ENCODE assay signal across 18 cellular contexts in the genomic region with DNA sequence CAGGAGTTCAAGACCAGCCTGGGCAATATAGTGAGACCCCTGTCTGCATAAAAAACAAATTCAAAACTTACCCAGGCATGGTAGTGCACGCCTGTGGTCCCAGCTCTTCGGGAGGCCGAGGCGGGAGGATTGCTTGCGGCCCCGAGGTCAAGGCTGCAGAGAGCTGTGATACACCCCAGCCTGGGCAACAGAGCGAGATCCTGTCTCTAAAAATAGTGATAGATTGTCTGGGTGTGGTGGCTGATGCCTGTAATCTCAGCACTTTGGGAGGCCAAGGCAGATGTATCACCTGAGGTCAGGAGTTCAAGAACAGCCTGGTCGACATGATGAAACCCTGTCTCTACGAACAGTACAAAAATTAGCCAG.
"Had no signal": no experiment of that assay in that cellular context is flagged by ENCODE, and none has a peak within 500 bp of the region (broad histone marks: within the 10 kb centered on the region; RNA-seq: fewer than 3 reads in every experiment).

No MANE protein-coding gene starts in this region.

- H3K9me3 ChIP-seq: prostate gland, stomach, testis, upper lobe of right lung had no signal

- H3K27ac Mint-ChIP-seq: activated CD4-positive, alpha-beta T cell treated with anti-CD3 and anti-CD28 coated beads, Interleukin-2, amount 10 ng/mL, durations not matched to agents 24 days and 14 days; activated naive CD8-positive, alpha-beta T cell; memory B cell had no signal

- H3K36me3 Mint-ChIP-seq: activated naive CD8-positive, alpha-beta T cell; memory B cell had no signal

- H3K27me3 ChIP-seq: brain microvascular endothelial cell, stomach, testis, upper lobe of right lung had no signal

- H3K4me1 Mint-ChIP-seq: nephron had no signal

- H3K4me3 ChIP-seq: coronary artery, prostate gland, stomach, testis, upper lobe of right lung had no signal

- DNase-seq: activated CD4-positive, alpha-beta T cell treated with anti-CD3 and anti-CD28 coated beads, Interleukin-2, amount 10 ng/mL, durations not matched to agents 24 days and 14 days; anterior cingulate cortex; brain microvascular endothelial cell; effector CD4-positive, alpha-beta T cell; foreskin fibroblast; hypothalamus; left ventricle myocardium superior; right cardiac atrium; stomach; testis; upper lobe of right lung had no signal

- H3K36me3 ChIP-seq: prostate gland had no signal

- H3K4me3 Mint-ChIP-seq: activated CD4-positive, alpha-beta T cell treated with anti-CD3 and anti-CD28 coated beads, Interleukin-2, amount 10 ng/mL, durations not matched to agents 24 days and 14 days; activated naive CD8-positive, alpha-beta T cell; central memory CD8-positive, alpha-beta T cell; memory B cell had no signal

- H3K4me1 ChIP-seq: prostate gland had no signal

- H3K27ac ChIP-seq: brain microvascular endothelial cell, coronary artery, prostate gland, stomach, testis, upper lobe of right lung had no signal

- ATAC-seq: left ventricle myocardium superior, right cardiac atrium, SK-N-SH treated with all-trans-retinoic acid at 6 μM for 48 hours, upper lobe of right lung had no signal

- H3K9me3 Mint-ChIP-seq: activated CD4-positive, alpha-beta T cell treated with anti-CD3 and anti-CD28 coated beads, Interleukin-2, amount 10 ng/mL, durations not matched to agents 24 days and 14 days; central memory CD8-positive, alpha-beta T cell; memory B cell; nephron had no signal

- H3K27me3 Mint-ChIP-seq: activated CD4-positive, alpha-beta T cell treated with anti-CD3 and anti-CD28 coated beads, Interleukin-2, amount 10 ng/mL, durations not matched to agents 24 days and 14 days; activated naive CD8-positive, alpha-beta T cell; central memory CD8-positive, alpha-beta T cell; memory B cell had no signal
